In genomic region chr2:1775511-1776035, GRCh38 we compare ENCODE assay signal across 18 cellular contexts.
"Had no signal": no experiment of that assay in that cellular context is flagged by ENCODE, and none has a peak within 500 bp of the region (broad histone marks: within the 10 kb centered on the region; RNA-seq: fewer than 3 reads in every experiment).

No MANE protein-coding gene starts in this region.

- ATAC-seq: left colon, natural killer cell, right cardiac atrium had no signal

- H3K27me3 ChIP-seq: colonic mucosa, ovary, testis, tibial nerve had no signal

- H3K36me3 Mint-ChIP-seq: immature natural killer cell, mesothelial cell of epicardium, natural killer cell had no signal

- H3K9me3 Mint-ChIP-seq: immature natural killer cell, mesothelial cell of epicardium, natural killer cell, neural crest cell had no signal

- H3K4me1 ChIP-seq: colonic mucosa, esophagus squamous epithelium, testis, tibial nerve had no signal

- H3K27ac ChIP-seq: colonic mucosa, esophagus squamous epithelium, ovary, testis, tibial nerve had no signal

- H3K9me3 ChIP-seq: colonic mucosa, esophagus squamous epithelium, ovary, testis, tibial nerve had no signal

- FAIRE-seq: small intestine had no signal

- H3K27ac Mint-ChIP-seq: immature natural killer cell, mesothelial cell of epicardium, natural killer cell, progenitor cell of endocrine pancreas had no signal

- H3K4me3 Mint-ChIP-seq: immature natural killer cell, mesothelial cell of epicardium, natural killer cell, neural crest cell had no signal

- DNase-seq: colonic mucosa; dermis blood vessel endothelial cell; esophagus squamous epithelium; foreskin fibroblast; immature natural killer cell; left colon; mammary epithelial cell; natural killer cell; ovary; right cardiac atrium; small intestine; stimulated activated CD4-positive, alpha-beta T cell treated with anti-CD3 and anti-CD28 coated beads, Interleukin-12 subunit alpha, Interleukin-12 subunit beta, amount 100 ng/mL, for 4 hours; stimulated activated naive CD4-positive, alpha-beta T cell treated with Interleukin-2 at 50 U/mL for 16 hours had no signal

- H3K36me3 ChIP-seq: colonic mucosa, esophagus squamous epithelium, ovary, tibial nerve had no signal

- H3K4me3 ChIP-seq: colonic mucosa, esophagus squamous epithelium, ovary, testis, tibial nerve had no signal

- H3K4me1 Mint-ChIP-seq: immature natural killer cell, natural killer cell, neural crest cell had no signal
